Comparison of ENCODE assay signal across 11 cellular contexts in the genomic region with DNA sequence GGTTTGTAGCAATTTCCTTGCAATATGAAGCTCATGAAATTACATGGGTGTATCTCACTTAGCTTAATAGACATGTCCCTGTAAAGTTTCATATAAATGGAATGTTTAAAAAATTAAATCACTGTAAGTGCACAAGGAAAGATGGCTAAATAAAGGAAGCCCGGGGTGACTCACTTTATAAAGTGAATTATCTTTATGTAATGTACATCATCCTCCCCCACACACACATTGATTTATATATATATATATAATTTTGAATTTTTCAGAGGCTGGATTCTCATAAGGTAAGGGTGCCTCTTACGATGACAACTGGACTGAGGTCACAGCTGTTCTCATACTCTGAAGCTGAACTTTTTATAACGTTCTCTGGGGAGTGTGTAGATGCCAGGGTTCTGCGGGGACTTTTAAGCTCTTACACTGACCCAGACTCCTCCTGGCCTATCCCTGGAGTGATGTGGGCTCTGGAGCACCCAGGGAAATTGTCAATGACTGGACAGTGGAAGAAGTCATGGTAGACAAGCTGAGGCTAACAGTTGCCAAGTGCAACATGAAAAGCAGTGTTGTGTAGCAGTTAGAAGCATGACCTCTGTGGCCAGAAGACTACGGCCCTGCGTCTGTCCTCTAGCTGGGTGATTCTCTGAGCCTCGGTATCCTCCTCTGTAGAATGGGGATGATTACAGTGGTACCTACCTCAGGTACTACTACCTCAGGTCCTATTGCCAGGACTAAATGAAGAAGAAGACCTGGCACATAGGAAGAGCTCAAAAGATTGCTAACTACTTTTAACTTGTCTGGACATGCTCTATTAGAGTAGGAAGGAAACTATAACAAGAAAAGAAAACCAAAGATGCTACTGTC.
DNase-seq lines count a peak whose midpoint lies in the region; ATAC-seq and TF ChIP-seq lines count a peak whose summit lies in the region.
"Had no signal": no experiment of that assay in that cellular context is flagged by ENCODE, and none has a peak within 500 bp of the region (broad histone marks: within the 10 kb centered on the region; RNA-seq: fewer than 3 reads in every experiment).

No MANE protein-coding gene starts in this region.

- H2BK12ac ChIP-seq in H9 (ENCODE audit: insufficient read length, low read depth, low read length) = no peak overlapping the region

- H2BK20ac ChIP-seq in IMR-90 (ENCODE audit: low read depth, low read length) (peak overlapping the region; percentile 92), H9 (ENCODE audit: low read depth, low read length, poor library complexity, severe bottlenecking) (no peak overlapping the region)

- H3K79me2 ChIP-seq in H9 (ENCODE audit: insufficient read depth, low read length) = no peaks in the 10 kb centered on the region

- H4K5ac ChIP-seq in IMR-90 (ENCODE audit: low read depth, low read length) (peak overlapping the region; percentile 98), H9 (ENCODE audit: insufficient read length, low read depth, low read length) (no peak overlapping the region)

- no TSS peak for BruUV-seq in IMR-90 (replicated peaks; lab: Mats Ljungman, UMichigan)

- peaks cover 28% of the 10 kb centered on the region for H3K9me1 ChIP-seq in IMR-90 (ENCODE audit: insufficient read depth, low read length)

- ATAC-seq in IMR-90 (ENCODE audit: low read depth) = peak; percentile 37
- no peak for ATAC-seq in left lung
- no peak for ATAC-seq in GM19467 (IDR thresholded peaks at IDR 0.05; ENCODE audit: unreplicated experiment)

- H3K9me3 Mint-ChIP-seq in H9 = no peaks in the 10 kb centered on the region
- H3K9me3 Mint-ChIP-seq: memory B cell; stimulated activated naive B cell treated with anti-CD40 and anti-IgM and Interleukin-4, amounts not matched to agents 10 μg/mL and 1 μg/mL and 100 μg/mL, for 72 hours had no signal

- peak overlapping the region; percentile 97 for H3K27ac ChIP-seq in IMR-90 (ENCODE audit: insufficient read depth, low read length)
- H3K27ac ChIP-seq in caudate nucleus (ENCODE audit: low read depth, low read length) = peak overlapping the region; percentile 61
- H3K27ac ChIP-seq in left lung = peak overlapping the region; percentile 68 to 81
- peak overlapping the region; percentile 57 for H3K27ac ChIP-seq in suprapubic skin
- no peak overlapping the region for H3K27ac ChIP-seq in H9 (ENCODE audit: insufficient read length, low read depth, low read length)

- H3K36me3 Mint-ChIP-seq in H9 (ENCODE audit: insufficient read depth in 1 of 3, low read depth in 3 of 3) = no peaks in the 10 kb centered on the region
- H3K36me3 Mint-ChIP-seq: memory B cell; stimulated activated naive B cell treated with anti-CD40 and anti-IgM and Interleukin-4, amounts not matched to agents 10 μg/mL and 1 μg/mL and 100 μg/mL, for 72 hours had no signal

- DNase-seq in IMR-90 (peak; percentile 77), caudate nucleus (lab: John Stamatoyannopoulos, UW) (peak in 3 of 61 donors; percentile 6 to 68 (median 68)), left lung (no peak), suprapubic skin (ENCODE audit: low spot score in 2 of 2) (no peak), H9 (no peak), LoVo (ENCODE audit: low spot score) (no peak), GF-D8 (lab: John Stamatoyannopoulos, UW) (no peak)
- DNase-seq: activated CD8-positive, alpha-beta memory T cell treated with anti-CD3 and anti-CD28 coated beads for 24 hours; stimulated activated naive B cell treated with anti-CD40 and anti-IgM and Interleukin-4, amounts not matched to agents 10 μg/mL and 1 μg/mL and 100 μg/mL, for 72 hours had no signal

- dilution Hi-C loops in IMR-90 (cut with HindIII; ENCODE audit: low sequenced_read_pairs, unreplicated experiment) = no loop called here

- H3K9me3 ChIP-seq in IMR-90 (ENCODE audit: control insufficient read depth, insufficient read depth, low read length) = no peaks in the 10 kb centered on the region
- H3K9me3 ChIP-seq in left lung = peaks cover 0 to under 1% of the 10 kb centered on the region in 2 donors
- H3K9me3 ChIP-seq in suprapubic skin = no peaks in the 10 kb centered on the region
- H3K9me3 ChIP-seq in H9 (ENCODE audit: control insufficient read depth, low read depth, low read length) = no peaks in the 10 kb centered on the region

- H3K56ac ChIP-seq in IMR-90 (ENCODE audit: extremely low read depth, insufficient read depth, low read length) (peak overlapping the region; percentile 90), H9 (ENCODE audit: insufficient read length, low read depth, low read length) (no peak overlapping the region)

- H3K14ac ChIP-seq in IMR-90 (replicated peaks; ENCODE audit: low read depth, low read length) (peak overlapping the region; percentile 89), H9 (ENCODE audit: insufficient read depth, low read length) (no peak overlapping the region; the same call in 1 of the 2 replicates)

- H3K27me3 ChIP-seq in IMR-90 (ENCODE audit: control insufficient read depth, insufficient read depth, low read length) (no peaks in the 10 kb centered on the region), left lung (no peaks in the 10 kb centered on the region), suprapubic skin (no peaks in the 10 kb centered on the region), H9 (ENCODE audit: insufficient read depth, low read length) (no peaks in the 10 kb centered on the region)

- H3K4ac ChIP-seq in IMR-90 (ENCODE audit: low read depth, low read length) (peak overlapping the region; percentile 99), H9 (ENCODE audit: low read depth, low read length) (no peak overlapping the region)

- H2BK5ac ChIP-seq in IMR-90 (ENCODE audit: low read depth, low read length, poor library complexity, severe bottlenecking) = peak overlapping the region; percentile 99
- H2BK5ac ChIP-seq in H9 (ENCODE audit: insufficient read length, low read length) = no peak overlapping the region

- H2BK120ac ChIP-seq in IMR-90 (ENCODE audit: low read depth, low read length) (peak overlapping the region; percentile 100), H9 (ENCODE audit: low read depth, low read length, poor library complexity, severe bottlenecking) (no peak overlapping the region)

- peak overlapping the region; percentile 13 for H3K23ac ChIP-seq in IMR-90 (ENCODE audit: low read depth, low read length)
- no peak overlapping the region for H3K23ac ChIP-seq in H9 (ENCODE audit: insufficient read length, low read depth, low read length)

- no peak for TF ChIP-seq EP300 in suprapubic skin (IDR thresholded peaks at IDR 0.05)

- in situ Hi-C loops in IMR-90 (cut with MboI; ENCODE audit: low sequenced_read_pairs) = no loop called here

- H2AK9ac ChIP-seq in IMR-90 (replicated peaks; ENCODE audit: low read depth, low read length, poor library complexity) = peak overlapping the region; percentile 51

- no peak overlapping the region for H3T11ph ChIP-seq in H9 (ENCODE audit: low read length)

- TF ChIP-seq POLR2A in IMR-90 (IDR thresholded peaks at IDR 0.05; ENCODE audit: low read depth, low read length) = no peak
- no peak for TF ChIP-seq POLR2A in suprapubic skin (IDR thresholded peaks at IDR 0.05)

- intact Hi-C loops in IMR-90 (cut with micrococcal nuclease) = no loop called here
- intact Hi-C loops in left lung (cut with DNase I) = no loop called here

- peaks cover 16 to 20% of the 10 kb centered on the region in 2 experiments for H3K4me1 Mint-ChIP-seq in H9

- peak overlapping the region; percentile 96 for H2BK15ac ChIP-seq in IMR-90 (ENCODE audit: low read depth, low read length)
- no peak overlapping the region for H2BK15ac ChIP-seq in H9 (ENCODE audit: low read depth, low read length)

- H3K18ac ChIP-seq in IMR-90 (ENCODE audit: low read depth, low read length) (peak overlapping the region; percentile 99), H9 (ENCODE audit: insufficient read length, low read depth, low read length) (no peak overlapping the region)

- H3K4me3 Mint-ChIP-seq in H9 = no peak overlapping the region
- H3K4me3 Mint-ChIP-seq: memory B cell; stimulated activated naive B cell treated with anti-CD40 and anti-IgM and Interleukin-4, amounts not matched to agents 10 μg/mL and 1 μg/mL and 100 μg/mL, for 72 hours had no signal

- CTCF ChIA-PET in IMR-90 (lab: Yijun Ruan, JAX) = no interaction called here

- 0 out of 2 replicates have a peak, but pooled peaks have one; percentile 2 for TF ChIP-seq RAD21 in IMR-90 (IDR thresholded peaks at IDR 0.05; ENCODE audit: low read length)

- POLR2A ChIA-PET in IMR-90 (lab: Charles Lee; ENCODE audit: unreplicated experiment) = no interaction called here

- WGBS in IMR-90 (ENCODE audit: extremely low coverage in 2 of 2, insufficient read length in 1 of 2), 2 experiments = no CpG with 5 or more reads among the region's 7 CpGs
- WGBS in suprapubic skin = 73% methylated on average over 7 of the region's 7 CpGs
- no CpG with 5 or more reads among the region's 7 CpGs for WGBS in H9 (ENCODE audit: extremely low coverage, insufficient read length, low lambda C conversion rate)

- H3K27ac Mint-ChIP-seq in H9 = peak overlapping the region in 1 of 3 experiments; percentile 16; a peak in 1 of 7 replicates
- H3K27ac Mint-ChIP-seq: memory B cell; stimulated activated naive B cell treated with anti-CD40 and anti-IgM and Interleukin-4, amounts not matched to agents 10 μg/mL and 1 μg/mL and 100 μg/mL, for 72 hours had no signal

- H3K27me3 Mint-ChIP-seq in H9 (ENCODE audit: low read depth) = no peaks in the 10 kb centered on the region
- H3K27me3 Mint-ChIP-seq: memory B cell; stimulated activated naive B cell treated with anti-CD40 and anti-IgM and Interleukin-4, amounts not matched to agents 10 μg/mL and 1 μg/mL and 100 μg/mL, for 72 hours had no signal

- H2AFZ ChIP-seq in IMR-90 (replicated peaks; ENCODE audit: low read length, poor library complexity) = peak overlapping the region; percentile 4
- no peak overlapping the region for H2AFZ ChIP-seq in H9 (ENCODE audit: low read length)

- H3K9ac ChIP-seq in IMR-90 (ENCODE audit: low read depth, low read length) (peak overlapping the region; percentile 48; the same call in 1 of the 2 replicates), H9 (ENCODE audit: extremely low read depth, insufficient read length, low read length) (no peak overlapping the region)

- H3K79me1 ChIP-seq in IMR-90 (ENCODE audit: low read depth in 1 of 2, low read length in 2 of 2) = peaks cover 6 to 22% of the 10 kb centered on the region in 2 experiments; a peak in 3 of 4 replicates
- H3K79me1 ChIP-seq in H9 (ENCODE audit: insufficient read depth, low read depth, low read length, poor library complexity, severe bottlenecking) = no peaks in the 10 kb centered on the region

- no peak overlapping the region for H3K4me3 ChIP-seq in IMR-90 (ENCODE audit: insufficient read depth, low read depth, low read length)
- H3K4me3 ChIP-seq in left lung = no peak overlapping the region
- H3K4me3 ChIP-seq in suprapubic skin = no peak overlapping the region

- H4K91ac ChIP-seq in IMR-90 (ENCODE audit: insufficient read depth, low read depth, low read length) = peak overlapping the region; percentile 88
- no peak overlapping the region for H4K91ac ChIP-seq in H9 (ENCODE audit: insufficient read length, low read depth, low read length)

- TF ChIP-seq CTCF in IMR-90 (conservative IDR thresholded peaks at IDR 0.05; ENCODE audit: low read depth, low read length) (no peak), left lung (IDR thresholded peaks at IDR 0.05) (no peak), suprapubic skin (IDR thresholded peaks at IDR 0.05) (no peak), H9 (conservative IDR thresholded peaks at IDR 0.05) (no peak)

- H3K23me2 ChIP-seq in H9 (ENCODE audit: insufficient read length, low read depth, low read length, poor library complexity, severe bottlenecking) = no peaks in the 10 kb centered on the region

- H4K20me1 ChIP-seq in IMR-90 (ENCODE audit: insufficient read depth, low read length) (no peaks in the 10 kb centered on the region), H9 (ENCODE audit: control insufficient read depth, insufficient read depth, insufficient read length) (no peaks in the 10 kb centered on the region)

- peak overlapping the region; percentile 49 to 98 for H4K8ac ChIP-seq in IMR-90 (ENCODE audit: low read depth in 2 of 2, low read length in 2 of 2)
- no peak overlapping the region for H4K8ac ChIP-seq in H9 (replicated peaks; ENCODE audit: insufficient read length, low read depth, low read length)

- H2AK5ac ChIP-seq in IMR-90 (ENCODE audit: low read depth, low read length) = peak overlapping the region; percentile 73
- H2AK5ac ChIP-seq in H9 (ENCODE audit: insufficient read length, low read length) = no peak overlapping the region

- H3K4me1 ChIP-seq in IMR-90 (ENCODE audit: control insufficient read depth, insufficient read depth, low read length) = peaks cover 31% of the 10 kb centered on the region
- H3K4me1 ChIP-seq in left lung = peaks cover 5 to 30% of the 10 kb centered on the region in 2 donors
- H3K4me1 ChIP-seq in suprapubic skin = peaks cover 31% of the 10 kb centered on the region
- no peaks in the 10 kb centered on the region for H3K4me1 ChIP-seq in H9 (ENCODE audit: insufficient read depth, low read length)

- H3K4me2 ChIP-seq in IMR-90 (ENCODE audit: low read depth, low read length) (peak overlapping the region; percentile 22; the same call in 1 of the 2 replicates), H9 (ENCODE audit: insufficient read depth, insufficient read length, low read length) (no peak overlapping the region)

- H3K36me3 ChIP-seq in IMR-90 (ENCODE audit: control insufficient read depth, insufficient read depth, low read length) = no peaks in the 10 kb centered on the region
- no peaks in the 10 kb centered on the region for H3K36me3 ChIP-seq in left lung
- no peaks in the 10 kb centered on the region for H3K36me3 ChIP-seq in suprapubic skin
